ENCODE assay signal across 22 cellular contexts in genomic region chr2:115505331-115505730, GRCh38.
"Had no signal": no experiment of that assay in that cellular context is flagged by ENCODE, and none has a peak within 500 bp of the region (broad histone marks: within the 10 kb centered on the region; RNA-seq: fewer than 3 reads in every experiment).

No MANE protein-coding gene starts in this region.

- H3K4me3 Mint-ChIP-seq: dendritic cell treated with granulocyte-macrophage colony-stimulating factor and Interleukin-4, amounts not matched to agents 40 ng/mL and 50 ng/mL, for 4 days; effector memory CD8-positive, alpha-beta T cell; naive B cell; naive thymus-derived CD8-positive, alpha-beta T cell had no signal

- H3K4me1 Mint-ChIP-seq: naive B cell; naive thymus-derived CD8-positive, alpha-beta T cell had no signal

- H3K27ac Mint-ChIP-seq: dendritic cell treated with granulocyte-macrophage colony-stimulating factor and Interleukin-4, amounts not matched to agents 40 ng/mL and 50 ng/mL, for 4 days; effector memory CD8-positive, alpha-beta T cell; naive B cell; naive thymus-derived CD8-positive, alpha-beta T cell had no signal

- ATAC-seq: effector memory CD8-positive, alpha-beta T cell; esophagus mucosa; gastrocnemius medialis; heart right ventricle; left cardiac atrium; left lobe of liver; lower lobe of right lung; naive thymus-derived CD8-positive, alpha-beta T cell had no signal

- H3K27me3 Mint-ChIP-seq: dendritic cell treated with granulocyte-macrophage colony-stimulating factor and Interleukin-4, amounts not matched to agents 40 ng/mL and 50 ng/mL, for 4 days; effector memory CD8-positive, alpha-beta T cell; naive B cell; naive thymus-derived CD8-positive, alpha-beta T cell had no signal

- DNase-seq: colonic mucosa; cortex of kidney; effector CD8-positive, alpha-beta T cell; effector memory CD8-positive, alpha-beta T cell; esophagus squamous epithelium; foreskin fibroblast; foreskin melanocyte; gastrocnemius medialis; glutamatergic neuron; head of caudate nucleus; heart right ventricle; hippocampal formation; left cardiac atrium; left ventricle myocardium inferior; lower lobe of right lung; mesenchymal stem cell; midbrain; naive B cell; naive thymus-derived CD8-positive, alpha-beta T cell had no signal
